In the genomic region with DNA sequence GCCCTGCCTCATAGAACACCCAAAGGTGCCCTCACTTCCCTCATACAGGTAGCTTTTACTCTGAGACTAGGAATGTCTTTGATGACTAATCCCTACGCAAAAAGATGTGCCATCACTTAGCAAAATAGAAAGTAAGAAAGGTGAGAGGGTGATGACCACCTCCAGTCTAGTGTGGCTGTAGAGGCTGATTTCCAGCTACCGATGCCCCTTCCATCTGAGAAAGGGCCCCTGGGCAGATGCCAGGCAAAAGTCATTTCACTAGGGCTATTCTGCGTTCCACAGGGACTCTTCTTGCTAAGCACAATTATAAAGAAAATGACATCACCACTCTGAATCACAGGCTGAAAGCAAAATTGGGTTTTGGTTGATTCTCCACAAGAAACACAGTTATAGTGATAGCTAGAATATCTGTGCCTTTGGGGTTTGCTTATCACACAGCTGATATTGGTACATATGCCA, we compare ENCODE assay signal across 1 cellular context.
TF ChIP-seq lines count a peak whose summit lies in the region.

No MANE protein-coding gene starts in this region.

TF ChIP-seq in GM23338, 12 proteins besides CTCF, POLR2A, EP300 and RAD21 (continued from another document):
- TF ChIP-seq, protein P1, sequence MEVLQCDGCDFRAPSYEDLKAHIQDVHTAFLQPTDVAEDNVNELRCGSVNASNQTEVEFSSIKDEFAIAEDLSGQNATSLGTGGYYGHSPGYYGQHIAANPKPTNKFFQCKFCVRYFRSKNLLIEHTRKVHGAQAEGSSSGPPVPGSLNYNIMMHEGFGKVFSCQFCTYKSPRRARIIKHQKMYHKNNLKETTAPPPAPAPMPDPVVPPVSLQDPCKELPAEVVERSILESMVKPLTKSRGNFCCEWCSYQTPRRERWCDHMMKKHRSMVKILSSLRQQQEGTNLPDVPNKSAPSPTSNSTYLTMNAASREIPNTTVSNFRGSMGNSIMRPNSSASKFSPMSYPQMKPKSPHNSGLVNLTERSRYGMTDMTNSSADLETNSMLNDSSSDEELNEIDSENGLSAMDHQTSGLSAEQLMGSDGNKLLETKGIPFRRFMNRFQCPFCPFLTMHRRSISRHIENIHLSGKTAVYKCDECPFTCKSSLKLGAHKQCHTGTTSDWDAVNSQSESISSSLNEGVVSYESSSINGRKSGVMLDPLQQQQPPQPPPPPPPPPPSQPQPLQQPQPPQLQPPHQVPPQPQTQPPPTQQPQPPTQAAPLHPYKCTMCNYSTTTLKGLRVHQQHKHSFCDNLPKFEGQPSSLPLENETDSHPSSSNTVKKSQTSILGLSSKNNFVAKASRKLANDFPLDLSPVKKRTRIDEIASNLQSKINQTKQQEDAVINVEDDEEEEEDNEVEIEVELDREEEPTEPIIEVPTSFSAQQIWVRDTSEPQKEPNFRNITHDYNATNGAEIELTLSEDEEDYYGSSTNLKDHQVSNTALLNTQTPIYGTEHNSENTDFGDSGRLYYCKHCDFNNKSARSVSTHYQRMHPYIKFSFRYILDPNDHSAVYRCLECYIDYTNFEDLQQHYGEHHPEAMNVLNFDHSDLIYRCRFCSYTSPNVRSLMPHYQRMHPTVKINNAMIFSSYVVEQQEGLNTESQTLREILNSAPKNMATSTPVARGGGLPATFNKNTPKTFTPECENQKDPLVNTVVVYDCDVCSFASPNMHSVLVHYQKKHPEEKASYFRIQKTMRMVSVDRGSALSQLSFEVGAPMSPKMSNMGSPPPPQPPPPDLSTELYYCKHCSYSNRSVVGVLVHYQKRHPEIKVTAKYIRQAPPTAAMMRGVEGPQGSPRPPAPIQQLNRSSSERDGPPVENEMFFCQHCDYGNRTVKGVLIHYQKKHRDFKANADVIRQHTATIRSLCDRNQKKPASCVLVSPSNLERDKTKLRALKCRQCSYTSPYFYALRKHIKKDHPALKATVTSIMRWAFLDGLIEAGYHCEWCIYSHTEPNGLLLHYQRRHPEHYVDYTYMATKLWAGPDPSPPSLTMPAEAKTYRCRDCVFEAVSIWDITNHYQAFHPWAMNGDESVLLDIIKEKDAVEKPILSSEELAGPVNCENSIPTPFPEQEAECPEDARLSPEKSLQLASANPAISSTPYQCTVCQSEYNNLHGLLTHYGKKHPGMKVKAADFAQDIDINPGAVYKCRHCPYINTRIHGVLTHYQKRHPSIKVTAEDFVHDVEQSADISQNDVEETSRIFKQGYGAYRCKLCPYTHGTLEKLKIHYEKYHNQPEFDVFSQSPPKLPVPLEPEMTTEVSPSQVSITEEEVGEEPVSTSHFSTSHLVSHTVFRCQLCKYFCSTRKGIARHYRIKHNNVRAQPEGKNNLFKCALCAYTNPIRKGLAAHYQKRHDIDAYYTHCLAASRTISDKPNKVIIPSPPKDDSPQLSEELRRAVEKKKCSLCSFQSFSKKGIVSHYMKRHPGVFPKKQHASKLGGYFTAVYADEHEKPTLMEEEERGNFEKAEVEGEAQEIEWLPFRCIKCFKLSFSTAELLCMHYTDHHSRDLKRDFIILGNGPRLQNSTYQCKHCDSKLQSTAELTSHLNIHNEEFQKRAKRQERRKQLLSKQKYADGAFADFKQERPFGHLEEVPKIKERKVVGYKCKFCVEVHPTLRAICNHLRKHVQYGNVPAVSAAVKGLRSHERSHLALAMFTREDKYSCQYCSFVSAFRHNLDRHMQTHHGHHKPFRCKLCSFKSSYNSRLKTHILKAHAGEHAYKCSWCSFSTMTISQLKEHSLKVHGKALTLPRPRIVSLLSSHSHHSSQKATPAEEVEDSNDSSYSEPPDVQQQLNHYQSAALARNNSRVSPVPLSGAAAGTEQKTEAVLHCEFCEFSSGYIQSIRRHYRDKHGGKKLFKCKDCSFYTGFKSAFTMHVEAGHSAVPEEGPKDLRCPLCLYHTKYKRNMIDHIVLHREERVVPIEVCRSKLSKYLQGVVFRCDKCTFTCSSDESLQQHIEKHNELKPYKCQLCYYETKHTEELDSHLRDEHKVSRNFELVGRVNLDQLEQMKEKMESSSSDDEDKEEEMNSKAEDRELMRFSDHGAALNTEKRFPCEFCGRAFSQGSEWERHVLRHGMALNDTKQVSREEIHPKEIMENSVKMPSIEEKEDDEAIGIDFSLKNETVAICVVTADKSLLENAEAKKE (CRISPR knock-in tag; IDR thresholded peaks at IDR 0.05), result no peak
- TF ChIP-seq, protein P2, sequence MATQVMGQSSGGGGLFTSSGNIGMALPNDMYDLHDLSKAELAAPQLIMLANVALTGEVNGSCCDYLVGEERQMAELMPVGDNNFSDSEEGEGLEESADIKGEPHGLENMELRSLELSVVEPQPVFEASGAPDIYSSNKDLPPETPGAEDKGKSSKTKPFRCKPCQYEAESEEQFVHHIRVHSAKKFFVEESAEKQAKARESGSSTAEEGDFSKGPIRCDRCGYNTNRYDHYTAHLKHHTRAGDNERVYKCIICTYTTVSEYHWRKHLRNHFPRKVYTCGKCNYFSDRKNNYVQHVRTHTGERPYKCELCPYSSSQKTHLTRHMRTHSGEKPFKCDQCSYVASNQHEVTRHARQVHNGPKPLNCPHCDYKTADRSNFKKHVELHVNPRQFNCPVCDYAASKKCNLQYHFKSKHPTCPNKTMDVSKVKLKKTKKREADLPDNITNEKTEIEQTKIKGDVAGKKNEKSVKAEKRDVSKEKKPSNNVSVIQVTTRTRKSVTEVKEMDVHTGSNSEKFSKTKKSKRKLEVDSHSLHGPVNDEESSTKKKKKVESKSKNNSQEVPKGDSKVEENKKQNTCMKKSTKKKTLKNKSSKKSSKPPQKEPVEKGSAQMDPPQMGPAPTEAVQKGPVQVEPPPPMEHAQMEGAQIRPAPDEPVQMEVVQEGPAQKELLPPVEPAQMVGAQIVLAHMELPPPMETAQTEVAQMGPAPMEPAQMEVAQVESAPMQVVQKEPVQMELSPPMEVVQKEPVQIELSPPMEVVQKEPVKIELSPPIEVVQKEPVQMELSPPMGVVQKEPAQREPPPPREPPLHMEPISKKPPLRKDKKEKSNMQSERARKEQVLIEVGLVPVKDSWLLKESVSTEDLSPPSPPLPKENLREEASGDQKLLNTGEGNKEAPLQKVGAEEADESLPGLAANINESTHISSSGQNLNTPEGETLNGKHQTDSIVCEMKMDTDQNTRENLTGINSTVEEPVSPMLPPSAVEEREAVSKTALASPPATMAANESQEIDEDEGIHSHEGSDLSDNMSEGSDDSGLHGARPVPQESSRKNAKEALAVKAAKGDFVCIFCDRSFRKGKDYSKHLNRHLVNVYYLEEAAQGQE (IDR thresholded peaks at IDR 0.05; ENCODE audit: unreplicated experiment), result no peak
- no peak for TF ChIP-seq EZH2 (IDR thresholded peaks at IDR 0.05; ENCODE audit: low read depth, unreplicated experiment)
- no peak for TF ChIP-seq STAT1 (IDR thresholded peaks at IDR 0.05; ENCODE audit: unreplicated experiment)
